22 cellular contexts compared by ENCODE assay signal in the genomic region with DNA sequence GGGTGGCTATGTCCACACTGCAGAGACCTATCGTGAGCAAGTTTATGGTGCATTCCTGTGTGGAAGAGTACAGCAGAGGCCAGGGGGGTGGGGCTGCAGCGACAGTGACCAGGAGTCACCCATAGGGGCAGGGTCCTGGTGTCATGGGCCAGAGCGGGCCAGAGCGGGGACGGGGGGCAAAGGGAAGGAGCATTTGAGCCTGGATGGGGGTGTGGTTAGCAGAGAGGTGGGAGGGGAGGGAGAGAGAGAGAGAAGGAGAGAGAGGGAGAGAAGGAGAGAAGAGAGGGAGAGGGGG. TPM values are rescaled to one million over a fixed set of nuclear protein-coding genes. Genes with fewer than 3 reads are reported as not detected.
DNase-seq lines count a peak whose midpoint lies in the region; ATAC-seq, FAIRE-seq and TF ChIP-seq lines count a peak whose summit lies in the region.
"Had no signal": no experiment of that assay in that cellular context is flagged by ENCODE, and none has a peak within 500 bp of the region (broad histone marks: within the 10 kb centered on the region; RNA-seq: fewer than 3 reads in every experiment).

No MANE protein-coding gene starts in this region.

- H2BK15ac ChIP-seq in H9 (ENCODE audit: low read depth, low read length): no peak overlapping the region

- H3K79me2 ChIP-seq in H9 (ENCODE audit: insufficient read depth, low read length): no peaks in the 10 kb centered on the region

- H2BK5ac ChIP-seq in H9 (ENCODE audit: insufficient read length, low read length): no peak overlapping the region

- H4K20me1 ChIP-seq in H9 (ENCODE audit: control insufficient read depth, insufficient read depth, insufficient read length): no peaks in the 10 kb centered on the region

- no peak overlapping the region for H3K18ac ChIP-seq in H9 (ENCODE audit: insufficient read length, low read depth, low read length)

- CTCF ChIA-PET in WTC11 (lab: Charles Lee): interaction anchor here (0.5 to 3.9 kb wide), 3 partner anchors 12 to 31 kb away, joined by 3 to 31 read pairs (median 7); no protein-coding TSS in a partner anchor

- no peak overlapping the region for H3K27ac ChIP-seq in H9 (ENCODE audit: insufficient read length, low read depth, low read length)
- H3K27ac ChIP-seq: BLaER1, KMS-11, Peyer's patch, SJCRH30 had no signal

- no peaks in the 10 kb centered on the region for H3K9me3 Mint-ChIP-seq in H9
- H3K9me3 Mint-ChIP-seq in WTC11: no peaks in the 10 kb centered on the region
- no peaks in the 10 kb centered on the region for H3K9me3 Mint-ChIP-seq in stimulated activated memory B cell treated with anti-CD40 and anti-IgM and Interleukin-4, amounts not matched to agents 10 μg/mL and 1 μg/mL and 100 μg/mL, for 72 hours
- H3K9me3 Mint-ChIP-seq: CD4-positive, alpha-beta T cell had no signal

- TF ChIP-seq CTCF in H9 (conservative IDR thresholded peaks at IDR 0.05) (no peak), WTC11 (IDR thresholded peaks at IDR 0.05) (no peak)

- DNase-seq in H9 (peak; percentile 46), WTC11 (ENCODE audit: low spot score) (peak; percentile 34), islet precursor cell (peak; percentile 71), HTR-8/SVneo (ENCODE audit: insufficient read length, low spot score) (no peak), KBM-7 (no peak), NCI-H1694 (lab: John Stamatoyannopoulos, UW) (no peak)
- DNase-seq: ACHN; CD4-positive, alpha-beta T cell; DND-41; NCI-H1105 treated with DMSO at 0.1 percent for 48 hours; NCI-H2081; NCI-H2171; NCI-H345; NCI-H524; NCI-H82; Peyer's patch; SJCRH30 had no signal

- H3K4me2 ChIP-seq in H9 (ENCODE audit: insufficient read depth, insufficient read length, low read length): no peak overlapping the region
- H3K4me2 ChIP-seq: BLaER1, KMS-11 had no signal

- H3K27me3 Mint-ChIP-seq in H9 (ENCODE audit: low read depth): no peaks in the 10 kb centered on the region; the same call in 1 of the 2 replicates
- H3K27me3 Mint-ChIP-seq in WTC11 (ENCODE audit: low read depth): no peaks in the 10 kb centered on the region
- H3K27me3 Mint-ChIP-seq in stimulated activated memory B cell treated with anti-CD40 and anti-IgM and Interleukin-4, amounts not matched to agents 10 μg/mL and 1 μg/mL and 100 μg/mL, for 72 hours: peaks cover 78% of the 10 kb centered on the region

- ATAC-seq in WTC11: peak; percentile 77
- peak; percentile 9 for ATAC-seq in stimulated activated memory B cell treated with anti-CD40 and anti-IgM and Interleukin-4, amounts not matched to agents 10 μg/mL and 1 μg/mL and 100 μg/mL, for 72 hours
- ATAC-seq: GM12878 had no signal

- no peak overlapping the region for H4K91ac ChIP-seq in H9 (ENCODE audit: insufficient read length, low read depth, low read length)

- H3K56ac ChIP-seq in H9 (ENCODE audit: insufficient read length, low read depth, low read length): no peak overlapping the region

- H3K27ac Mint-ChIP-seq in H9 (no peak overlapping the region), WTC11 (no peak overlapping the region)
- H3K27ac Mint-ChIP-seq in stimulated activated memory B cell treated with anti-CD40 and anti-IgM and Interleukin-4, amounts not matched to agents 10 μg/mL and 1 μg/mL and 100 μg/mL, for 72 hours: no peak overlapping the region
- H3K27ac Mint-ChIP-seq: CD4-positive, alpha-beta T cell had no signal

- no peak overlapping the region for H4K5ac ChIP-seq in H9 (ENCODE audit: insufficient read length, low read depth, low read length)

- peaks cover 15 to 29% of the 10 kb centered on the region in 2 experiments for H3K4me1 Mint-ChIP-seq in H9
- H3K4me1 Mint-ChIP-seq in WTC11: peaks cover 20% of the 10 kb centered on the region
- no peaks in the 10 kb centered on the region for H3K4me1 Mint-ChIP-seq in stimulated activated memory B cell treated with anti-CD40 and anti-IgM and Interleukin-4, amounts not matched to agents 10 μg/mL and 1 μg/mL and 100 μg/mL, for 72 hours

- H3K79me1 ChIP-seq in H9 (ENCODE audit: insufficient read depth, low read depth, low read length, poor library complexity, severe bottlenecking): no peaks in the 10 kb centered on the region

- no CpG with 5 or more reads among the region's 5 CpGs for WGBS in H9 (ENCODE audit: extremely low coverage, insufficient read length, low lambda C conversion rate)

- H3T11ph ChIP-seq in H9 (ENCODE audit: low read length): no peak overlapping the region

- H3K4me3 Mint-ChIP-seq in H9 (no peak overlapping the region; a peak in 1 of 5 replicates), WTC11 (no peak overlapping the region)
- H3K4me3 Mint-ChIP-seq in stimulated activated memory B cell treated with anti-CD40 and anti-IgM and Interleukin-4, amounts not matched to agents 10 μg/mL and 1 μg/mL and 100 μg/mL, for 72 hours: no peak overlapping the region
- H3K4me3 Mint-ChIP-seq: CD4-positive, alpha-beta T cell had no signal

- POLR2A ChIA-PET in WTC11 (lab: Charles Lee): no interaction called here

- no peak overlapping the region for H2BK12ac ChIP-seq in H9 (ENCODE audit: insufficient read length, low read depth, low read length)

- no peak overlapping the region for H3K4ac ChIP-seq in H9 (ENCODE audit: low read depth, low read length)

- no peak overlapping the region for H2BK120ac ChIP-seq in H9 (ENCODE audit: low read depth, low read length, poor library complexity, severe bottlenecking)

- H2BK20ac ChIP-seq in H9 (ENCODE audit: low read depth, low read length, poor library complexity, severe bottlenecking): no peak overlapping the region

- H3K14ac ChIP-seq in H9 (ENCODE audit: insufficient read depth, low read length): no peak overlapping the region

- H4K8ac ChIP-seq in H9 (replicated peaks; ENCODE audit: insufficient read length, low read depth, low read length): no peak overlapping the region

- no peak for FAIRE-seq in HTR-8/SVneo (lab: Jason Lieb, UNC)
- FAIRE-seq: GM12878 had no signal

- H3K23me2 ChIP-seq in H9 (ENCODE audit: insufficient read length, low read depth, low read length, poor library complexity, severe bottlenecking): no peaks in the 10 kb centered on the region

- H3K36me3 Mint-ChIP-seq in H9 (ENCODE audit: insufficient read depth in 1 of 3, low read depth in 3 of 3): no peaks in the 10 kb centered on the region
- no peaks in the 10 kb centered on the region for H3K36me3 Mint-ChIP-seq in WTC11
- H3K36me3 Mint-ChIP-seq in stimulated activated memory B cell treated with anti-CD40 and anti-IgM and Interleukin-4, amounts not matched to agents 10 μg/mL and 1 μg/mL and 100 μg/mL, for 72 hours: no peaks in the 10 kb centered on the region

- H3K9me3 ChIP-seq in H9 (ENCODE audit: control insufficient read depth, low read depth, low read length): no peaks in the 10 kb centered on the region
- H3K9me3 ChIP-seq: BLaER1, Caco-2, Peyer's patch, SJCRH30 had no signal

- H3K23ac ChIP-seq in H9 (ENCODE audit: insufficient read length, low read depth, low read length): no peak overlapping the region

- H3K4me1 ChIP-seq in H9 (ENCODE audit: insufficient read depth, low read length): no peaks in the 10 kb centered on the region
- H3K4me1 ChIP-seq: Caco-2, Peyer's patch, SJCRH30 had no signal

- H3K9ac ChIP-seq in H9 (ENCODE audit: extremely low read depth, insufficient read length, low read length): no peak overlapping the region
- H3K9ac ChIP-seq: BLaER1, KMS-11 had no signal

- H2AK5ac ChIP-seq in H9 (ENCODE audit: insufficient read length, low read length): no peak overlapping the region

- no peaks in the 10 kb centered on the region for H3K27me3 ChIP-seq in H9 (ENCODE audit: insufficient read depth, low read length)
- H3K27me3 ChIP-seq: Peyer's patch, SJCRH30 had no signal

- H2AFZ ChIP-seq in H9 (ENCODE audit: low read length): no peak overlapping the region

- in situ Hi-C loops in KBM-7 (cut with MboI; ENCODE audit: low pct_unique_long_range_greater_than_20kb, low sequenced_read_pairs): no loop called here

TF ChIP-seq in WTC11, 78 proteins besides CTCF, POLR2A, EP300 and RAD21 (continues in another document):
- TF ChIP-seq ZNF423 (CRISPR knock-in tag; IDR thresholded peaks at IDR 0.05) (no peak), TCF7 (CRISPR knock-in tag; IDR thresholded peaks at IDR 0.05; ENCODE audit: low read depth) (no peak), NR1H2 (CRISPR knock-in tag; IDR thresholded peaks at IDR 0.05) (no peak), ATF3 (CRISPR knock-in tag; conservative IDR thresholded peaks at IDR 0.05) (no peak), STAT6 (CRISPR knock-in tag; conservative IDR thresholded peaks at IDR 0.05; ENCODE audit: low read depth) (no peak), EMX1 (CRISPR knock-in tag; IDR thresholded peaks at IDR 0.05) (no peak), GRHL2 (CRISPR knock-in tag; IDR thresholded peaks at IDR 0.05; ENCODE audit: insufficient replicate concordance, severe bottlenecking) (no peak)
- TF ChIP-seq, protein P1, sequence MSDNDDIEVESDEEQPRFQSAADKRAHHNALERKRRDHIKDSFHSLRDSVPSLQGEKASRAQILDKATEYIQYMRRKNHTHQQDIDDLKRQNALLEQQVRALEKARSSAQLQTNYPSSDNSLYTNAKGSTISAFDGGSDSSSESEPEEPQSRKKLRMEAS (CRISPR knock-in tag; IDR thresholded peaks at IDR 0.05): no peak

RNA-seq across cellular contexts. Expression of gene JPH3, which starts 17.8 kb away (rescaled TPM):
- total RNA-seq in H9 (2021) (30.3 and 32.7 TPM in 2 replicates), WTC11 (2021) (37.9 to 41.2 TPM (median 39.0 TPM) in 3 replicates)
- total RNA-seq: CD4-positive, alpha-beta T cell; GM12878; SJCRH30 had no signal

Comparison
In these comparisons a context has a peak if more than half of its experiments do, and no peak if none do; other contexts are left out.
1. DNase-seq: peak in H9 (single experiment), WTC11 (single experiment) and islet precursor cell (single experiment); none in HTR-8/SVneo (single experiment), KBM-7 (single experiment) and NCI-H1694 (single experiment).